Comparison of ENCODE assay signal across 22 cellular contexts in genomic region chr7:79410345-79410744, GRCh38. TPM values are rescaled to one million over a fixed set of nuclear protein-coding genes. Genes with fewer than 3 reads are reported as not detected.
DNase-seq lines count a peak whose midpoint lies in the region; ATAC-seq, FAIRE-seq and TF ChIP-seq lines count a peak whose summit lies in the region.
"Had no signal": no experiment of that assay in that cellular context is flagged by ENCODE, and none has a peak within 500 bp of the region (broad histone marks: within the 10 kb centered on the region; RNA-seq: fewer than 3 reads in every experiment).

No MANE protein-coding gene starts in this region.

- H2AK5ac ChIP-seq in IMR-90 (ENCODE audit: low read depth, low read length) = no peak overlapping the region

- no peak overlapping the region for H2AK9ac ChIP-seq in IMR-90 (replicated peaks; ENCODE audit: low read depth, low read length, poor library complexity)

- H3K4me3 Mint-ChIP-seq in CD4-positive, alpha-beta memory T cell = no peak overlapping the region

- no peak overlapping the region for H2AFZ ChIP-seq in IMR-90 (replicated peaks; ENCODE audit: low read length, poor library complexity)

- no peak overlapping the region for H4K8ac ChIP-seq in IMR-90 (ENCODE audit: low read depth in 2 of 2, low read length in 2 of 2)

- H3K23ac ChIP-seq in IMR-90 (ENCODE audit: low read depth, low read length) = no peak overlapping the region

- no peak for TF ChIP-seq POLR2A in IMR-90 (IDR thresholded peaks at IDR 0.05; ENCODE audit: low read depth, low read length)

- no peaks in the 10 kb centered on the region for H3K27me3 Mint-ChIP-seq in CD4-positive, alpha-beta memory T cell

- no peak overlapping the region for H3K9ac ChIP-seq in IMR-90 (ENCODE audit: low read depth, low read length)

- H2BK15ac ChIP-seq in IMR-90 (ENCODE audit: low read depth, low read length) = no peak overlapping the region

- no peak overlapping the region for H3K14ac ChIP-seq in IMR-90 (replicated peaks; ENCODE audit: low read depth, low read length)

- intact Hi-C loops in IMR-90 (cut with micrococcal nuclease) = no loop called here
- intact Hi-C loops in CD4-positive, alpha-beta memory T cell (cut with micrococcal nuclease) = no loop called here

- H3K36me3 ChIP-seq in IMR-90 (ENCODE audit: control insufficient read depth, insufficient read depth, low read length) (no peaks in the 10 kb centered on the region), bronchial epithelial cell (ENCODE audit: control insufficient read depth, insufficient read depth, low read length) (no peaks in the 10 kb centered on the region)
- H3K36me3 ChIP-seq in CD4-positive, alpha-beta memory T cell (ENCODE audit: insufficient read depth, low read length) = no peaks in the 10 kb centered on the region
- H3K36me3 ChIP-seq: BE2C had no signal

- no peaks in the 10 kb centered on the region for H3K27me3 ChIP-seq in IMR-90 (ENCODE audit: control insufficient read depth, insufficient read depth, low read length)
- H3K27me3 ChIP-seq in bronchial epithelial cell (ENCODE audit: control insufficient read depth, insufficient read depth, low read length) = no peaks in the 10 kb centered on the region
- no peaks in the 10 kb centered on the region for H3K27me3 ChIP-seq in CD4-positive, alpha-beta memory T cell (ENCODE audit: insufficient read depth, low read length)
- H3K27me3 ChIP-seq: BE2C had no signal

- H3K4me1 ChIP-seq in IMR-90 (ENCODE audit: control insufficient read depth, insufficient read depth, low read length) = peaks cover 2% of the 10 kb centered on the region; the same call in 1 of the 2 replicates
- H3K4me1 ChIP-seq in CD4-positive, alpha-beta memory T cell (ENCODE audit: insufficient read depth, low read length) = no peaks in the 10 kb centered on the region
- H3K4me1 ChIP-seq: BE2C had no signal

- H4K20me1 ChIP-seq in IMR-90 (ENCODE audit: insufficient read depth, low read length) = no peaks in the 10 kb centered on the region; the same call in 1 of the 2 replicates

- no TSS peak for BruUV-seq in IMR-90 (replicated peaks; lab: Mats Ljungman, UMichigan)

- H3K56ac ChIP-seq in IMR-90 (ENCODE audit: extremely low read depth, insufficient read depth, low read length) = no peak overlapping the region

- TF ChIP-seq RAD21 in IMR-90 (IDR thresholded peaks at IDR 0.05; ENCODE audit: low read length) = no peak

- DNase-seq in ELR (ENCODE audit: low read depth) (peak; percentile 14), IMR-90 (peak; percentile 27), bronchial epithelial cell (ENCODE audit: low read depth) (peak; percentile 68), kidney tubule cell (ENCODE audit: low spot score) (peak; percentile 68), OCI-M1 (lab: John Stamatoyannopoulos, UW) (no peak), SK-N-DZ (ENCODE audit: low spot score) (no peak)
- DNase-seq in CD4-positive, alpha-beta memory T cell = no peak
- DNase-seq: BE2C, DND-41, GOT3, MM.1S, NCI-H1048, NCI-H1417 treated with DMSO at 0.1 percent for 48 hours, NCI-H187, NCI-H2227 treated with DMSO at 0.1 percent for 48 hours, NCI-H510A, SHP77 had no signal

- no peak overlapping the region for H2BK5ac ChIP-seq in IMR-90 (ENCODE audit: low read depth, low read length, poor library complexity, severe bottlenecking)

- H3K79me1 ChIP-seq in IMR-90 (ENCODE audit: low read depth in 1 of 2, low read length in 2 of 2) = peaks cover 7 to 12% of the 10 kb centered on the region in 2 experiments

- no peaks in the 10 kb centered on the region for H3K9me3 ChIP-seq in IMR-90 (ENCODE audit: control insufficient read depth, insufficient read depth, low read length)
- H3K9me3 ChIP-seq in CD4-positive, alpha-beta memory T cell (ENCODE audit: control insufficient read depth in 1 of 2, low read length in 2 of 2) = no peaks in the 10 kb centered on the region
- H3K9me3 ChIP-seq: A549, BE2C had no signal

- no peak overlapping the region for H4K91ac ChIP-seq in IMR-90 (ENCODE audit: insufficient read depth, low read depth, low read length)

- ATAC-seq in IMR-90 (ENCODE audit: low read depth) (peak; percentile 24; the same call in 1 of the 2 replicates), GM21390 (IDR thresholded peaks at IDR 0.05; ENCODE audit: unreplicated experiment) (no peak)
- ATAC-seq: A549 had no signal

- TF ChIP-seq CTCF in IMR-90 (conservative IDR thresholded peaks at IDR 0.05; ENCODE audit: low read depth, low read length) = no peak
- TF ChIP-seq CTCF in bronchial epithelial cell (IDR thresholded peaks at IDR 0.05; ENCODE audit: insufficient read depth, low read length, severe bottlenecking) = no peak

- FAIRE-seq in bronchial epithelial cell (lab: Jason Lieb, UNC) = no peak
- FAIRE-seq: A549, G401.6, GM12892 had no signal

- in situ Hi-C loops in IMR-90 (cut with MboI; ENCODE audit: low sequenced_read_pairs) = no loop called here

- no peaks in the 10 kb centered on the region for H3K9me1 ChIP-seq in IMR-90 (ENCODE audit: insufficient read depth, low read length)

- CTCF ChIA-PET in IMR-90 (lab: Yijun Ruan, JAX) = no interaction called here
- CTCF ChIA-PET in CD4-positive, alpha-beta memory T cell (lab: Charles Lee; ENCODE audit: partially characterized antibody) = no interaction called here

- no peak overlapping the region for H3K27ac ChIP-seq in IMR-90 (ENCODE audit: insufficient read depth, low read length)
- no peak overlapping the region for H3K27ac ChIP-seq in CD4-positive, alpha-beta memory T cell (ENCODE audit: low read depth, low read length)
- H3K27ac ChIP-seq: A549, SK-N-MC had no signal

- H3K4me2 ChIP-seq in IMR-90 (ENCODE audit: low read depth, low read length) = no peak overlapping the region
- H3K4me2 ChIP-seq: A549 had no signal

- H3K4me3 ChIP-seq in IMR-90 (ENCODE audit: insufficient read depth, low read depth, low read length) (no peak overlapping the region), bronchial epithelial cell (ENCODE audit: low read depth, low read length) (no peak overlapping the region)
- no peak overlapping the region for H3K4me3 ChIP-seq in CD4-positive, alpha-beta memory T cell (ENCODE audit: low read length in 2 of 2)
- H3K4me3 ChIP-seq: A549, SK-N-MC had no signal

- H3K36me3 Mint-ChIP-seq in CD4-positive, alpha-beta memory T cell = no peaks in the 10 kb centered on the region

- H3K27ac Mint-ChIP-seq in CD4-positive, alpha-beta memory T cell = no peak overlapping the region

- no peak overlapping the region for H3K4ac ChIP-seq in IMR-90 (ENCODE audit: low read depth, low read length)

- H2BK120ac ChIP-seq in IMR-90 (ENCODE audit: low read depth, low read length) = no peak overlapping the region

- no peak overlapping the region for H4K5ac ChIP-seq in IMR-90 (ENCODE audit: low read depth, low read length)

- no peaks in the 10 kb centered on the region for H3K4me1 Mint-ChIP-seq in CD4-positive, alpha-beta memory T cell

- POLR2A ChIA-PET in IMR-90 (lab: Charles Lee; ENCODE audit: unreplicated experiment) = no interaction called here
- POLR2A ChIA-PET in CD4-positive, alpha-beta memory T cell (lab: Charles Lee; ENCODE audit: partially characterized antibody) = no interaction called here

- H2BK20ac ChIP-seq in IMR-90 (ENCODE audit: low read depth, low read length) = no peak overlapping the region

- dilution Hi-C loops in IMR-90 (cut with HindIII; ENCODE audit: low sequenced_read_pairs, unreplicated experiment) = no loop called here

- peaks cover 0 to 6% (median 1%) of the 10 kb centered on the region in 8 donors for H3K9me3 Mint-ChIP-seq in CD4-positive, alpha-beta memory T cell

- H3K18ac ChIP-seq in IMR-90 (ENCODE audit: low read depth, low read length) = no peak overlapping the region

TF ChIP-seq in IMR-90, 13 proteins besides CTCF, POLR2A, EP300 and RAD21:
- TF ChIP-seq ELK1 (IDR thresholded peaks at IDR 0.05; ENCODE audit: borderline replicate concordance, low read depth, low read length) = no peak
- no peak for TF ChIP-seq NFE2L2 (IDR thresholded peaks at IDR 0.05; ENCODE audit: low read depth, low read length)
- no peak for TF ChIP-seq BHLHE40 (IDR thresholded peaks at IDR 0.05; ENCODE audit: low read depth, low read length)
- no peak for TF ChIP-seq MXI1 (IDR thresholded peaks at IDR 0.05; ENCODE audit: borderline replicate concordance, low read depth, low read length)
- TF ChIP-seq CHD1 (IDR thresholded peaks at IDR 0.05; ENCODE audit: low read depth, low read length) = no peak
- no peak for TF ChIP-seq CEBPB (IDR thresholded peaks at IDR 0.05; ENCODE audit: low read depth, low read length)
- no peak for TF ChIP-seq FOS (IDR thresholded peaks at IDR 0.05; ENCODE audit: low read depth, low read length)
- no peak for TF ChIP-seq RFX5 (IDR thresholded peaks at IDR 0.05; ENCODE audit: low read depth, low read length)
- TF ChIP-seq MAFK (IDR thresholded peaks at IDR 0.05; ENCODE audit: low read depth, low read length) = no peak
- TF ChIP-seq USF2 (IDR thresholded peaks at IDR 0.05; ENCODE audit: low read depth, low read length) = no peak
- no peak for TF ChIP-seq SMC3 (IDR thresholded peaks at IDR 0.05; ENCODE audit: low read depth, low read length)
- TF ChIP-seq MAZ (IDR thresholded peaks at IDR 0.05; ENCODE audit: borderline replicate concordance, low read depth, low read length) = no peak

RNA-seq across cellular contexts. Expression of gene MAGI2, which starts 43.1 kb away (rescaled TPM):
- 17.9 and 27.2 TPM in 2 replicates for total RNA-seq in IMR-90 (2012; rRNA removed)
- polyA plus RNA-seq in IMR-90 (2012; rRNA removed) = 2.3 and 2.5 TPM in 2 replicates
- 0.88 and 1.2 TPM in 2 replicates for polyA plus RNA-seq in IMR-90 (2012; cell fraction: cytosol; rRNA removed)
- polyA plus RNA-seq in IMR-90 (2012; cell fraction: nucleus; rRNA removed; ENCODE audit: low replicate concordance) = 1.3 and 5.5 TPM in 2 replicates
- 2.6 and 2.7 TPM in 2 replicates for total RNA-seq in bronchial epithelial cell
- under 1 TPM; 0.23 to 0.25 TPM for total RNA-seq in CD4-positive, alpha-beta memory T cell
- polyA plus RNA-seq in CD4-positive, alpha-beta memory T cell = not detected
- 2.6 and 3.5 TPM in 2 replicates for polyA plus RNA-seq in SK-N-DZ (2014; cell fraction: cytosol; rRNA removed)
- 3.3 and 4.2 TPM in 2 replicates for polyA plus RNA-seq in SK-N-DZ (2014; cell fraction: nucleus; rRNA removed)

Comparison
In these comparisons a context has a peak if more than half of its experiments do, and no peak if none do; other contexts are left out.
1. DNase-seq: peak in ELR (single experiment), IMR-90 (single experiment), bronchial epithelial cell (single experiment) and kidney tubule cell (single experiment); none in CD4-positive, alpha-beta memory T cell (0 of 5), OCI-M1 (single experiment) and SK-N-DZ (single experiment).